In the genomic region with DNA sequence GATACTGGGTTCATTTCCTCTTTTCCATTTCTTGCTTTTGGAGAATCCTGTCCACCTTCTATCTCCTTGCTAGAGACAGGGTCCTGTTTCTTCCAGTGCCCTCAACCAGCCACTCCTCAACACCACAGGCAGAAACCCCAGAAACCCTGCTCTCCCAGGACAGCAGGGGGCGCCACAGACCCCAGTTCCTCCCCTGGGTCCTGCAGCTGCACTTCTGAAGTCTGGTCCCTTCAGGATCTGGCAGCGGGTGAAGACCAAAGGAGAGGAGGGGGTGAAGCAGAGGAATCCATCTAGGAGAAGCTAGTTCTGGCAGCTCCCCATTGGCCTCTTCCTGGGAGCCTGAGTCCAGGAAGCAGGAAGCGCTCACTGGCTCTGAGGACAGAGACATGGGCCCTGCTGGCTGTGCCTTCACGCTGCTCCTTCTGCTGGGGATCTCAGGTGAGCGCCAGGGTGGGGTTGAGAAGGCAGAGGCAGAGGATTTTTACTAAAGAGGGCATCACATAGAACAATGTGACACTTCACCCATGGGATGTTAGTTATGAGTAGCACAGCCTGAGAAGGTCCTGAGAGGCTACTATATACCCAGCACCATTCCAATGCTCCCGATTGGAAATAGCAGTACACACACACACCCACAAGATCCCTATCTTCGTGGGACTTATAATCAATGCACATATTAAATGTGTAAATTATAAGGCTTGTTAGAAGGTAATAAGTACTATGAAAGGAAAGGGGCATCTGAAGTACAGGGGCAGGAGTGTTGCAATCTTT, we compare ENCODE assay signal across 9 cellular contexts. TPM values are rescaled to one million over a fixed set of nuclear protein-coding genes. Genes with fewer than 3 reads are reported as not detected.
DNase-seq lines count a peak whose midpoint lies in the region; ATAC-seq and TF ChIP-seq lines count a peak whose summit lies in the region.
"Had no signal": no experiment of that assay in that cellular context is flagged by ENCODE, and none has a peak within 500 bp of the region (broad histone marks: within the 10 kb centered on the region; RNA-seq: fewer than 3 reads in every experiment).

A gene with protein sequence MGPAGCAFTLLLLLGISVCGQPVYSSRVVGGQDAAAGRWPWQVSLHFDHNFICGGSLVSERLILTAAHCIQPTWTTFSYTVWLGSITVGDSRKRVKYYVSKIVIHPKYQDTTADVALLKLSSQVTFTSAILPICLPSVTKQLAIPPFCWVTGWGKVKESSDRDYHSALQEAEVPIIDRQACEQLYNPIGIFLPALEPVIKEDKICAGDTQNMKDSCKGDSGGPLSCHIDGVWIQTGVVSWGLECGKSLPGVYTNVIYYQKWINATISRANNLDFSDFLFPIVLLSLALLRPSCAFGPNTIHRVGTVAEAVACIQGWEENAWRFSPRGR (plus strand): TSS at position 375 of the 771 bp plus-strand sequence. CDS start 12 bp downstream, at position 387.

- H3K27ac ChIP-seq in HL-60 (replicated peaks) = no peak within 1 kb of the TSS

- TF ChIP-seq CTCF in HL-60 (IDR thresholded peaks at IDR 0.05; ENCODE audit: insufficient read depth, low read length) (peak; percentile 51), brain (conservative IDR thresholded peaks at IDR 0.05) (peak; percentile 58 to 65)

- no peaks in the 10 kb centered on the region for H3K36me3 Mint-ChIP-seq in brain

- no peak within 1 kb of the TSS for H3K4me3 Mint-ChIP-seq in brain

- H3K27me3 Mint-ChIP-seq in brain = peaks cover 5% of the 10 kb centered on the region

- ATAC-seq in GM19328 (IDR thresholded peaks at IDR 0.05; ENCODE audit: unreplicated experiment) = no peak

- H3K27ac Mint-ChIP-seq in brain = peak within 1 kb of the TSS in 2 of 5 experiments; percentile 41 to 50

- no peak within 1 kb of the TSS for H3K4me3 ChIP-seq in HL-60 (replicated peaks; ENCODE audit: insufficient read depth, low read length)

- no peaks in the 10 kb centered on the region for H3K27me3 ChIP-seq in HL-60 (ENCODE audit: insufficient read depth, poor library complexity, severe bottlenecking)

- DNase-seq in activated CD4-positive, alpha-beta T cell treated with anti-CD3 and anti-CD28 coated beads for 24 hours (ENCODE audit: low read depth in 2 of 2) = peak; percentile 13 to 38
- DNase-seq in activated CD4-positive, alpha-beta T cell treated with anti-CD3 and anti-CD28 coated beads for 1 hour = no peak
- DNase-seq in HL-60 (ENCODE audit: low read depth in 1 of 2, low spot score in 1 of 2) (peak; percentile 7 to 51), SKM-1 (lab: John Stamatoyannopoulos, UW; ENCODE audit: unreplicated experiment) (peak; percentile 11), inferior parietal cortex (ENCODE audit: extremely low spot score) (peak; percentile 74)
- peak; percentile 51 for DNase-seq in stimulated activated CD4-positive, alpha-beta T cell treated with anti-CD3 and anti-CD28 coated beads, Interleukin-1b, Interleukin-23, amount 100 ng/mL, for 48 hours

- H3K9me3 Mint-ChIP-seq in brain = no peaks in the 10 kb centered on the region

- no peaks in the 10 kb centered on the region for H3K4me1 Mint-ChIP-seq in brain

RNA-seq across cellular contexts. Expression of the gene that starts here (rescaled TPM):
- not detected for polyA plus RNA-seq in brain (ENCODE audit: insufficient read depth, low read depth, low replicate concordance)
- polyA plus RNA-seq: esophagus had no signal
